ENCODE assay signal across 19 cellular contexts in genomic region chr12:122158700-122159285, GRCh38. TPM values are rescaled to one million over a fixed set of nuclear protein-coding genes. Genes with fewer than 3 reads are reported as not detected.
"Had no signal": no experiment of that assay in that cellular context is flagged by ENCODE, and none has a peak within 500 bp of the region (broad histone marks: within the 10 kb centered on the region; RNA-seq: fewer than 3 reads in every experiment).

No MANE protein-coding gene starts in this region.

- H3K36me3 ChIP-seq: gastrocnemius medialis, neural progenitor cell, right lobe of liver, thoracic aorta, tibial nerve, upper lobe of left lung had no signal

- H3K4me3 ChIP-seq: gastrocnemius medialis, neural progenitor cell, right lobe of liver, thoracic aorta, tibial nerve, upper lobe of left lung had no signal

- H3K4me1 ChIP-seq: gastrocnemius medialis, neural progenitor cell, parathyroid adenoma, right lobe of liver, tibial nerve, upper lobe of left lung had no signal

- H3K27ac ChIP-seq: gastrocnemius medialis, neural progenitor cell, parathyroid adenoma, right lobe of liver, thoracic aorta, tibial nerve, upper lobe of left lung had no signal

- DNase-seq: cortex of kidney; effector memory CD8-positive, alpha-beta T cell; foreskin fibroblast; gastrocnemius medialis; head of caudate nucleus; kidney; mesendoderm; midbrain; naive thymus-derived CD4-positive, alpha-beta T cell; right lobe of liver; small intestine; stimulated activated CD4-positive, alpha-beta T cell treated with anti-CD3 and anti-CD28 coated beads, Interleukin-15, amount 100 ng/mL, for 24 hours; stimulated activated CD4-positive, alpha-beta T cell treated with anti-CD3 and anti-CD28 coated beads, Interleukin-2, amount 100 ng/mL, for 48 hours; stimulated activated naive B cell treated with anti-CD40 and anti-IgM and Interleukin-4, amounts not matched to agents 10 μg/mL and 1 μg/mL and 100 μg/mL, for 72 hours; upper lobe of left lung had no signal

- H3K9me3 ChIP-seq: gastrocnemius medialis, right lobe of liver, thoracic aorta, tibial nerve, upper lobe of left lung had no signal

RNA-seq across cellular contexts. Expression of gene IL31, which starts 15.2 kb away (rescaled TPM):
- polyA plus RNA-seq: naive thymus-derived CD4-positive, alpha-beta T cell; small intestine had no signal

RNA-seq across cellular contexts. Expression of gene LRRC43, which starts 24.1 kb away (rescaled TPM):
- polyA plus RNA-seq: naive thymus-derived CD4-positive, alpha-beta T cell had no signal
